ENCODE assay signal across 1 cellular context in genomic region chr20:32386091-32386490, GRCh38.
TF ChIP-seq lines count a peak whose summit lies in the region.

No MANE protein-coding gene starts in this region.

TF ChIP-seq in SK-N-SH, 30 proteins besides CTCF, POLR2A, EP300 and RAD21 (continued from another document):
- TF ChIP-seq FOSL2 (IDR thresholded peaks at IDR 0.05; ENCODE audit: borderline replicate concordance, low read depth) (no peak), YY1 (IDR thresholded peaks at IDR 0.05; ENCODE audit: low read depth) (no peak), TCF12 (IDR thresholded peaks at IDR 0.05) (no peak), REST (IDR thresholded peaks at IDR 0.05; ENCODE audit: low read depth, low read length) (no peak), FOXM1 (IDR thresholded peaks at IDR 0.05; ENCODE audit: low read depth) (no peak), MEF2A (IDR thresholded peaks at IDR 0.05; ENCODE audit: borderline replicate concordance, low read depth) (no peak), NFIC (IDR thresholded peaks at IDR 0.05; ENCODE audit: borderline replicate concordance) (no peak), ZBTB33 (IDR thresholded peaks at IDR 0.05; ENCODE audit: borderline replicate concordance, low read depth) (no peak), TEAD4 (IDR thresholded peaks at IDR 0.05; ENCODE audit: borderline replicate concordance, insufficient read depth) (no peak)
